Comparison of ENCODE assay signal across 8 cellular contexts in genomic region chr17:65027305-65027704, GRCh38. TPM values are rescaled to one million over a fixed set of nuclear protein-coding genes. Genes with fewer than 3 reads are reported as not detected.
DNase-seq lines count a peak whose midpoint lies in the region; ATAC-seq, FAIRE-seq and TF ChIP-seq lines count a peak whose summit lies in the region.

No MANE protein-coding gene starts in this region.

- peaks cover 0 to 20% (median 4%) of the 10 kb centered on the region in 3 donors for H3K36me3 Mint-ChIP-seq in naive thymus-derived CD8-positive, alpha-beta T cell

- TF ChIP-seq CTCF in GM12878 (IDR thresholded peaks at IDR 0.05 in 2 of 3, conservative IDR thresholded peaks at IDR 0.05 in 1 of 3; ENCODE audit: control insufficient read depth in 2 of 3, extremely low read depth in 1 of 3, insufficient read depth in 1 of 3, low read depth in 3 of 3, low read length in 3 of 3): peak; percentile 16 to 45 (median 42); a peak in 4 of 6 replicates

- BruUV-seq in GM12878 (replicated peaks; lab: Mats Ljungman, UMichigan): no TSS peak

- no peaks in the 10 kb centered on the region for H3K27me3 Mint-ChIP-seq in naive thymus-derived CD8-positive, alpha-beta T cell

- peaks cover 98% of the 10 kb centered on the region for H3K79me2 ChIP-seq in GM12878 (ENCODE audit: control insufficient read depth, insufficient read depth, low read length)

- no peak overlapping the region for H3K4me3 ChIP-seq in GM12878

- H3K4me3 Mint-ChIP-seq in naive thymus-derived CD8-positive, alpha-beta T cell: peak overlapping the region in 8 of 10 donors; percentile 37 to 69 (median 56)

- intact Hi-C loops in GM12878 (cut with micrococcal nuclease; ENCODE audit: unreplicated experiment): loop anchor here (2.0 kb wide), 1 partner anchor 27 kb away; no protein-coding TSS in a partner anchor

- FAIRE-seq in GM12878 (lab: Jason Lieb, UNC): no peak

- peak overlapping the region; percentile 84 for H3K27ac ChIP-seq in GM12878 (ENCODE audit: control insufficient read depth, insufficient read depth)

- peak; percentile 35 for ATAC-seq in HG02870 (IDR thresholded peaks at IDR 0.05; ENCODE audit: unreplicated experiment)
- peak; percentile 66 for ATAC-seq in GM12878
- peak; percentile 71 to 73 for ATAC-seq in naive thymus-derived CD8-positive, alpha-beta T cell
- ATAC-seq in GM21367 (IDR thresholded peaks at IDR 0.05; ENCODE audit: unreplicated experiment): no peak

- in situ Hi-C loops in GM12878 (cut with MboI): no loop called here

- H4K20me1 ChIP-seq in GM12878 (ENCODE audit: control insufficient read depth, insufficient read depth): no peaks in the 10 kb centered on the region

- no peaks in the 10 kb centered on the region; the same call in 2 of the 3 replicates for H3K9me3 ChIP-seq in GM12878 (replicated peaks; ENCODE audit: control insufficient read depth, insufficient read depth, low read length)

- peaks cover 70% of the 10 kb centered on the region for H3K4me1 ChIP-seq in GM12878 (ENCODE audit: control insufficient read depth, insufficient read depth, low read length)

- H3K9ac ChIP-seq in GM12878 (ENCODE audit: control insufficient read depth, insufficient read depth, low read length): no peak overlapping the region

- peak; percentile 46 for TF ChIP-seq RAD21 in GM12878 (IDR thresholded peaks at IDR 0.05; ENCODE audit: insufficient read depth, low read depth, low read length)

- H3K4me2 ChIP-seq in GM12878 (ENCODE audit: control insufficient read depth, insufficient read depth): peak overlapping the region; percentile 59; the same call in 1 of the 2 replicates

- POLR2A ChIA-PET in GM12878 (lab: Charles Lee): interaction anchor here (0.9 to 3.0 kb wide), 2 partner anchors 8 to 12 kb away, joined by 3 to 24 read pairs; no protein-coding TSS in a partner anchor
- POLR2A ChIA-PET in naive thymus-derived CD8-positive, alpha-beta T cell (lab: Charles Lee): no interaction called here

- 37% methylated on average over 2 of the region's 2 CpGs for WGBS in GM12878 (ENCODE audit: insufficient coverage, insufficient replicate concordance, low lambda C conversion rate, missing lambda C conversion rate)

- peaks cover 0 to 6% of the 10 kb centered on the region in 2 experiments; a peak in 1 of 4 replicates for H3K36me3 ChIP-seq in GM12878 (ENCODE audit: control insufficient read depth in 2 of 2, insufficient read depth in 2 of 2, low read length in 1 of 2)

- DNase-seq in DMS53 (lab: John Stamatoyannopoulos, UW) (peak; percentile 52), SK-N-DZ (ENCODE audit: low spot score) (peak; percentile 17), GM12878 (ENCODE audit: low read depth, low spot score) (peak; percentile 45), hypothalamus (lab: John Stamatoyannopoulos, UW) (no peak), SHP77 treated with DMSO at 0.1 percent for 48 hours (lab: John Stamatoyannopoulos, UW) (no peak)
- peak in 7 of 10 donors; percentile 23 to 43 (median 31) for DNase-seq in naive thymus-derived CD8-positive, alpha-beta T cell

- CTCF ChIA-PET in GM12878 (lab: Yijun Ruan, JAX): interaction anchor here (0.6 to 2.4 kb wide), 3 partner anchors 17 to 65 kb away, joined by 3 to 7 read pairs (median 3); no protein-coding TSS in a partner anchor

- TF ChIP-seq EP300 in GM12878 (IDR thresholded peaks at IDR 0.05; ENCODE audit: borderline replicate concordance in 1 of 2, control insufficient read depth in 1 of 2, low read depth in 2 of 2, low read length in 2 of 2): peak; percentile 47; a peak in 2 of 4 replicates

- RAD21 ChIA-PET in GM12878 (lab: Charles Lee; ENCODE audit: unreplicated experiment): interaction anchor here (1.1 kb wide), 1 partner anchor 14 kb away, joined by 8 read pairs; no protein-coding TSS in a partner anchor

- SMC1A ChIA-PET in GM12878 (lab: Charles Lee; ENCODE audit: uncharacterized antibody, unreplicated experiment): interaction anchor here (1.0 to 3.8 kb wide), 5 partner anchors 9 to 42 kb away, joined by 3 to 24 read pairs (median 18); no protein-coding TSS in a partner anchor

- H3K27me3 ChIP-seq in GM12878 (replicated peaks in 1 of 2; ENCODE audit: control insufficient read depth in 2 of 2, insufficient read depth in 2 of 2, low read length in 1 of 2): no peaks in the 10 kb centered on the region

- H2AFZ ChIP-seq in GM12878 (ENCODE audit: control insufficient read depth, low read depth, low read length): no peak overlapping the region

- no peak for TF ChIP-seq POLR2A in GM12878 (IDR thresholded peaks at IDR 0.05; ENCODE audit: low read depth, low read length)

- peak overlapping the region in 9 of 10 donors; percentile 31 to 85 (median 56) for H3K27ac Mint-ChIP-seq in naive thymus-derived CD8-positive, alpha-beta T cell

- peaks cover 29 to 99% (median 84%) of the 10 kb centered on the region in 4 donors for H3K4me1 Mint-ChIP-seq in naive thymus-derived CD8-positive, alpha-beta T cell

- H3K9me3 Mint-ChIP-seq in naive thymus-derived CD8-positive, alpha-beta T cell: no peaks in the 10 kb centered on the region

TF ChIP-seq in GM12878, 131 proteins besides CTCF, POLR2A, EP300 and RAD21 (continues in another document):
- no peak for TF ChIP-seq USF1 (IDR thresholded peaks at IDR 0.05; ENCODE audit: borderline replicate concordance, extremely low read length, insufficient read depth, low read depth, low read length)
- no peak for TF ChIP-seq SRF (IDR thresholded peaks at IDR 0.05; ENCODE audit: low read depth in 2 of 2, low read length in 2 of 2)
- 0 out of 2 replicates have a peak, but pooled peaks have one; percentile 13 for TF ChIP-seq ZNF24 (IDR thresholded peaks at IDR 0.05)
- TF ChIP-seq CHD4 (IDR thresholded peaks at IDR 0.05): no peak
- TF ChIP-seq MYB (IDR thresholded peaks at IDR 0.05; ENCODE audit: borderline replicate concordance, low read depth, low read length): no peak
- no peak for TF ChIP-seq EED (IDR thresholded peaks at IDR 0.05; ENCODE audit: low read depth)
- no peak for TF ChIP-seq EZH2 (IDR thresholded peaks at IDR 0.05; ENCODE audit: borderline replicate concordance, control insufficient read depth, low read depth, low read length)
- no peak for TF ChIP-seq REST (IDR thresholded peaks at IDR 0.05; ENCODE audit: low read depth, low read length)
- no peak for TF ChIP-seq POLR2AphosphoS5 (IDR thresholded peaks at IDR 0.05; ENCODE audit: low read length)
- peak; percentile 67; the same call in 1 of the 2 replicates for TF ChIP-seq IKZF1 (conservative IDR thresholded peaks at IDR 0.05)

RNA-seq across cellular contexts. Expression of gene GNA13, which starts 29.2 kb away (rescaled TPM):
- 48.0 and 50.7 TPM in 2 replicates for polyA plus RNA-seq in SK-N-DZ (2014; cell fraction: cytosol; rRNA removed)
- 21.3 and 23.7 TPM in 2 replicates for polyA plus RNA-seq in SK-N-DZ (2014; cell fraction: nucleus; rRNA removed)
- total RNA-seq in GM12878 (2013; cell fraction: nucleolus; rRNA removed): 62.4 and 63.0 TPM in 2 replicates
- total RNA-seq in GM12878 (2014; rRNA removed) (39.3 and 45.2 TPM in 2 replicates), GM12878 (2014; rRNA removed; fragmentation: Illumina TruSeq; extraction: Trizol) (49.2 and 49.6 TPM in 2 replicates), GM12878 (2021) (40.5 and 43.5 TPM in 2 replicates)
- 20.1 TPM for polyA plus RNA-seq in GM12878 (2011; ENCODE audit: low read depth)
- polyA plus RNA-seq in GM12878 (2011; rRNA removed) (59.7 and 85.8 TPM in 2 replicates), GM12878 (2014; fragmentation: Illumina TruSeq; extraction: Trizol) (43.3 and 56.8 TPM in 2 replicates), GM12878 (2014; fragmentation: Nextera tagmentation; extraction: Ambion mirVana) (10 to 100 TPM in 1 of 2 experiments, 1 to 10 TPM in 1; 9.8 to 10.9 TPM), GM12878 (2014; rRNA removed) (22.7 and 26.4 TPM in 2 replicates), GM12878 (2016; fragmentation: Nextera tagmentation; extraction: Ambion mirVana) (10 to 100 TPM; 31.4 to 33.6 TPM)
- polyA plus RNA-seq in GM12878 (2011; cell fraction: cytosol; rRNA removed): 21.1 and 27.1 TPM in 2 replicates
- 17.5 and 21.7 TPM in 2 replicates for polyA plus RNA-seq in GM12878 (2011; cell fraction: nucleus; rRNA removed)
- polyA plus RNA-seq in GM12878 (2012): 30.6 and 42.6 TPM in 2 replicates
- 62.3 and 96.0 TPM in 2 replicates for polyA minus RNA-seq in GM12878 (2011; rRNA and poly(A)+ RNA removed)
- 26.6 and 28.0 TPM in 2 replicates for polyA minus RNA-seq in GM12878 (2011; cell fraction: cytosol; rRNA and poly(A)+ RNA removed)
- 15.1 and 23.2 TPM in 2 replicates for polyA minus RNA-seq in GM12878 (2011; cell fraction: nucleus; rRNA and poly(A)+ RNA removed)
- 10 to 100 TPM; 91.4 to 94.6 TPM for total RNA-seq in naive thymus-derived CD8-positive, alpha-beta T cell
- 10 to 100 TPM; 23.7 to 32.9 (median 27.6) TPM for polyA plus RNA-seq in naive thymus-derived CD8-positive, alpha-beta T cell

Comparison
In these comparisons a context has a peak if more than half of its experiments do, and no peak if none do; other contexts are left out.
1. DNase-seq: peak in DMS53 (single experiment), SK-N-DZ (single experiment), GM12878 (single experiment) and naive thymus-derived CD8-positive, alpha-beta T cell (7 of 10); none in hypothalamus (0 of 51) and SHP77 treated with DMSO at 0.1 percent for 48 hours (single experiment).